In genomic region chr2:206481056-206481455, GRCh38 we compare ENCODE assay signal across 18 cellular contexts. TPM values are rescaled to one million over a fixed set of nuclear protein-coding genes. Genes with fewer than 3 reads are reported as not detected.
DNase-seq lines count a peak whose midpoint lies in the region; ATAC-seq, FAIRE-seq and TF ChIP-seq lines count a peak whose summit lies in the region.
"Had no signal": no experiment of that assay in that cellular context is flagged by ENCODE, and none has a peak within 500 bp of the region (broad histone marks: within the 10 kb centered on the region; RNA-seq: fewer than 3 reads in every experiment).

No MANE protein-coding gene starts in this region.

- H3K27me3 ChIP-seq in SJCRH30 = no peaks in the 10 kb centered on the region
- H3K27me3 ChIP-seq in parathyroid adenoma (ENCODE audit: control insufficient read depth, insufficient read depth, low read length) = no peaks in the 10 kb centered on the region
- H3K27me3 ChIP-seq: BLaER1 had no signal

- TF ChIP-seq CTCF in D721Med (IDR thresholded peaks at IDR 0.05; ENCODE audit: insufficient read depth, missing control alignments) (no peak), parathyroid adenoma (IDR thresholded peaks at IDR 0.05) (no peak), omental fat pad (IDR thresholded peaks at IDR 0.05) (no peak)

- no peak overlapping the region for H3K4me2 ChIP-seq in parathyroid adenoma (ENCODE audit: low read length)
- H3K4me2 ChIP-seq: BLaER1, GM23338 had no signal

- peak; percentile 89 for FAIRE-seq in D721Med (lab: Jason Lieb, UNC)
- FAIRE-seq: GM12892, GM18507, H54 had no signal

- DNase-seq in D721Med (ENCODE audit: insufficient read length, low spot score) (no peak), NCI-H524 (lab: John Stamatoyannopoulos, UW) (peak; percentile 43 to 83), SJCRH30 (no peak), omental fat pad (ENCODE audit: low spot score) (no peak)
- no peak for DNase-seq in stimulated activated CD4-positive, alpha-beta T cell treated with anti-CD3 and anti-CD28 coated beads, Interleukin-4, amount 100 ng/mL, for 4 hours
- DNase-seq: 8988T; CD4-positive, alpha-beta memory T cell; GDM1; HCEC 1CT; IMR-90 had no signal

- H3K9me3 ChIP-seq in SJCRH30 (replicated peaks) (no peaks in the 10 kb centered on the region), parathyroid adenoma (ENCODE audit: control insufficient read depth, low read length) (no peaks in the 10 kb centered on the region)

- H3K4me1 ChIP-seq in SJCRH30 = peaks cover 48% of the 10 kb centered on the region
- peaks cover 48% of the 10 kb centered on the region for H3K4me1 ChIP-seq in parathyroid adenoma
- H3K4me1 ChIP-seq: BLaER1 had no signal

- no peak overlapping the region for H2AFZ ChIP-seq in parathyroid adenoma
- H2AFZ ChIP-seq: GM23338 had no signal

- no peaks in the 10 kb centered on the region for H3K36me3 ChIP-seq in SJCRH30
- no peaks in the 10 kb centered on the region for H3K36me3 ChIP-seq in parathyroid adenoma (ENCODE audit: control insufficient read depth, insufficient read depth, low read length)
- H3K36me3 ChIP-seq: BLaER1 had no signal

- ATAC-seq in omental fat pad (ENCODE audit: low FRiP score) (no peak), HG03159 (IDR thresholded peaks at IDR 0.05; ENCODE audit: unreplicated experiment) (no peak)
- ATAC-seq: GM23338 had no signal

- H3K9ac ChIP-seq in parathyroid adenoma = no peak overlapping the region
- H3K9ac ChIP-seq: BLaER1 had no signal

- peaks cover 22% of the 10 kb centered on the region for H3K79me2 ChIP-seq in parathyroid adenoma

- H3K4me3 ChIP-seq in SJCRH30 = no peak overlapping the region
- no peak overlapping the region for H3K4me3 ChIP-seq in parathyroid adenoma (ENCODE audit: low read depth, low read length)
- H3K4me3 ChIP-seq: BLaER1, GM23338 had no signal

- H3K27ac ChIP-seq in SJCRH30 (peak overlapping the region; percentile 37), parathyroid adenoma (peak overlapping the region; percentile 58)
- H3K27ac ChIP-seq: BLaER1, HL-60 had no signal

RNA-seq across cellular contexts. Expression of gene ADAM23, which starts 37.7 kb away (rescaled TPM):
- 23.5 and 25.0 TPM in 2 replicates for total RNA-seq in SJCRH30 (2014; rRNA removed; shearing (Covaris generic))
- 1 to 10 TPM in 2 of 4 donors, under 1 TPM in 2; 0.37 to 4.6 (median 2.2) TPM for total RNA-seq in omental fat pad

Comparison
In these comparisons a context has a peak if more than half of its experiments do, and no peak if none do; other contexts are left out.
1. DNase-seq: peak in NCI-H524 (2 of 2); none in D721Med (single experiment), SJCRH30 (0 of 2), omental fat pad (single experiment) and stimulated activated CD4-positive, alpha-beta T cell treated with anti-CD3 and anti-CD28 coated beads, Interleukin-4, amount 100 ng/mL, for 4 hours (0 of 2).